9 cellular contexts compared by ENCODE assay signal in the genomic region with DNA sequence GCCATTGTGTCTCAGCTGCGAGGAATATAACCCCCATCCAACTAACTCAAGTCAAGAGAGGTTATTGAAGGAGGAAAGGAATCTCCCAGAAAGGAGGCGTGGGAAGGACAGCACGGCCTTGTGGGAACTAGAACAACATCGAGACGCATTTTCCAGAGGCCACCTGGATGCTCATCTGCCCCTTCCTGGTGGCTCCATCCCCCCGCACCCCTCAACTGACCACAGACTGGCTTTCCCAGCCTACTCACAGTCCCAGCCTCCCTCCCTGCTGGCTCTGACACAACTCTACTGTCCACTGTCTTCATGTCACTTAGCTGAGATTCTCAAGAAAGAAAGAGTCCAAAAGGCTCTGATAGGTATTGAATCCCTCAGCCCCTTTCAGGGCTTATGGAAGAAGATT.
"Had no signal": no experiment of that assay in that cellular context is flagged by ENCODE, and none has a peak within 500 bp of the region (broad histone marks: within the 10 kb centered on the region; RNA-seq: fewer than 3 reads in every experiment).

No MANE protein-coding gene starts in this region.

- H3K36me3 ChIP-seq: HAP-1 had no signal

- DNase-seq: GM23248, GOT3, H7, HFFc6 had no signal

- H3K4me3 ChIP-seq: GM23248, HAP-1 had no signal

- H3K4me1 Mint-ChIP-seq: IgD-negative memory B cell had no signal

- H3K27ac ChIP-seq: GM23248, HL-60 had no signal

- H3K4me3 Mint-ChIP-seq: HFFc6 had no signal

- H3K27ac Mint-ChIP-seq: HFFc6 had no signal

- H3K9me3 Mint-ChIP-seq: HFFc6 had no signal

- H3K4me1 ChIP-seq: HAP-1 had no signal

- ATAC-seq: HCT116, HepG2 had no signal

- H2AFZ ChIP-seq: GM23248 had no signal

- H3K9ac ChIP-seq: GM23248 had no signal

- H3K9me3 ChIP-seq: HAP-1 had no signal
